ENCODE assay signal across 20 cellular contexts in the genomic region with DNA sequence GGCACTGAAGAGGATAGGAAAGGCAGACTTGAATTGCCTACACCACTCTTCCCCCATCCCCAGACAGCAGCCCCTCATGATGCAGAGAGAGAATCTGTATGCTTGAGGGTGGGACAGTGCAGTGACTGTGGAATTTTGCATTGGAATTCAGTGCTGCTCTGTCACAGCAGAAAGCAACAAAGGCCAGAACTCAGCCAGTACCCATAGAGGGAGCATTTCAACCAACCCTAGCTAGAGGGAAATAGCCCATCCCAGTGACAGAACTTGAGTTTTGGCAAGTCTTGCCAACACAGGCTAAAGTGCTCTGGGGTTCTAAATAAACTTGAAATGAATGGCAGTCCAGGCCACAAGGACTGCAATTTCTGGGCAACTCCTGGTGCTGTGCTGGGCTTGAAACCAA.
DNase-seq lines count a peak whose midpoint lies in the region; ATAC-seq and TF ChIP-seq lines count a peak whose summit lies in the region.
"Had no signal": no experiment of that assay in that cellular context is flagged by ENCODE, and none has a peak within 500 bp of the region (broad histone marks: within the 10 kb centered on the region; RNA-seq: fewer than 3 reads in every experiment).

No MANE protein-coding gene starts in this region.

- TF ChIP-seq POLR2A in lower leg skin (IDR thresholded peaks at IDR 0.05), result no peak

- no peaks in the 10 kb centered on the region; the same call in 1 of the 2 replicates for H3K4me1 ChIP-seq in HEK293 (ENCODE audit: control insufficient read depth, insufficient read depth, low read length)

- no peaks in the 10 kb centered on the region for H3K36me3 ChIP-seq in HEK293 (ENCODE audit: control insufficient read depth in 2 of 2, insufficient read depth in 1 of 2, low read length in 2 of 2)
- H3K36me3 ChIP-seq: tibial artery had no signal

- H3K27ac ChIP-seq in HEK293 (ENCODE audit: extremely low read depth, low read depth, low read length), result no peak overlapping the region
- H3K27ac ChIP-seq: tibial artery had no signal

- no peak overlapping the region for H3K4me3 ChIP-seq in AG10803 (ENCODE audit: low read length)
- H3K4me3 ChIP-seq in HEK293 (ENCODE audit: low read depth, low read length), result no peak overlapping the region
- no peak overlapping the region for H3K4me3 ChIP-seq in choroid plexus epithelial cell (ENCODE audit: low read depth, low read length)
- H3K4me3 ChIP-seq in lower leg skin (ENCODE audit: low read depth, poor library complexity, severe bottlenecking), result no peak overlapping the region
- H3K4me3 ChIP-seq: tibial artery had no signal

- intact Hi-C loops in lower leg skin (cut with DNase I; ENCODE audit: low total_unique reads), result no loop called here

- POLR2A ChIA-PET in HEK293 (lab: Yijun Ruan, JAX), result no interaction called here

- H3K9me3 ChIP-seq in HEK293 (ENCODE audit: control insufficient read depth, insufficient read depth, low read depth, low read length), result no peaks in the 10 kb centered on the region
- H3K9me3 ChIP-seq: tibial artery had no signal

- ATAC-seq in GM18861 (IDR thresholded peaks at IDR 0.05; ENCODE audit: unreplicated experiment), result no peak
- ATAC-seq: activated CD8-positive, alpha-beta T cell treated with anti-CD3 and anti-CD28 coated beads for 36 hours; naive thymus-derived CD4-positive, alpha-beta T cell had no signal

- CTCF ChIA-PET in HEK293 (lab: Yijun Ruan, JAX), result interaction anchor here (0.6 to 1.4 kb wide), 2 partner anchors 11 to 41 kb away, joined by 3 to 4 read pairs; no protein-coding TSS in a partner anchor

- TF ChIP-seq CTCF in AG10803 (conservative IDR thresholded peaks at IDR 0.05; ENCODE audit: low read length) (peak; percentile 23; the same call in 1 of the 2 replicates), HEK293 (tag by site-specific recombination; IDR thresholded peaks at IDR 0.05) (0 out of 2 replicates have a peak, but pooled peaks have one; percentile 26), choroid plexus epithelial cell (conservative IDR thresholded peaks at IDR 0.05; ENCODE audit: low read depth, low read length) (peak; percentile 42), GM10266 (IDR thresholded peaks at IDR 0.05; ENCODE audit: control insufficient read depth, insufficient read depth, low read depth, missing control alignments) (no peak), lower leg skin (IDR thresholded peaks at IDR 0.05) (no peak)

- DNase-seq in AG10803 (ENCODE audit: low read depth) (peak; percentile 11), choroid plexus epithelial cell (ENCODE audit: low read depth) (peak; percentile 22), islet precursor cell (peak; percentile 66), GM10266 (ENCODE audit: extremely low spot score) (no peak), lower leg skin (ENCODE audit: low spot score in 2 of 2) (no peak), HuH-7 (ENCODE audit: low spot score) (no peak)
- DNase-seq: activated B cell treated with CpG ODN at 0.5 μM for 24 hours; activated CD8-positive, alpha-beta T cell treated with anti-CD3 and anti-CD28 coated beads for 36 hours; activated T-cell treated with anti-CD3 and anti-CD28 coated beads, Interleukin-2, amount 50 U/mL, for 24 hours; CD8-positive, alpha-beta memory T cell; DMS79; erythroblast; GOT3; naive thymus-derived CD4-positive, alpha-beta T cell; NCI-H774; stimulated activated CD4-positive, alpha-beta T cell treated with anti-CD3 and anti-CD28 coated beads, Interleukin-1b, Interleukin-23, amount 100 ng/mL, for 48 hours; stimulated activated naive CD4-positive, alpha-beta T cell treated with Interleukin-2 at 50 U/mL for 16 hours; tibial artery had no signal

TF ChIP-seq in HEK293, 187 proteins besides CTCF, POLR2A, EP300 and RAD21:
- TF ChIP-seq ATF2 (tag by site-specific recombination; IDR thresholded peaks at IDR 0.05; ENCODE audit: low read depth) (no peak), ZNF274 (IDR thresholded peaks at IDR 0.05; ENCODE audit: low read length) (no peak), ZNF274 (tag by site-specific recombination; IDR thresholded peaks at IDR 0.05; ENCODE audit: borderline replicate concordance) (no peak), ZNF513 (tag by site-specific recombination; IDR thresholded peaks at IDR 0.05) (no peak), ZNF354C (tag by site-specific recombination; IDR thresholded peaks at IDR 0.05; ENCODE audit: borderline replicate concordance, low read depth) (no peak), ZNF585B (tag by site-specific recombination; IDR thresholded peaks at IDR 0.05) (no peak), ZNF302 (tag by site-specific recombination; IDR thresholded peaks at IDR 0.05; ENCODE audit: low read depth) (no peak), KLF7 (tag by site-specific recombination; IDR thresholded peaks at IDR 0.05; ENCODE audit: borderline replicate concordance) (no peak), GLI2 (tag by site-specific recombination; IDR thresholded peaks at IDR 0.05; ENCODE audit: borderline replicate concordance, low read depth) (no peak), ZBTB26 (tag by site-specific recombination; optimal IDR thresholded peaks at IDR 0.05) (no peak), ZNF266 (tag by site-specific recombination; IDR thresholded peaks at IDR 0.05; ENCODE audit: low read depth) (no peak)
- TF ChIP-seq, protein P1, sequence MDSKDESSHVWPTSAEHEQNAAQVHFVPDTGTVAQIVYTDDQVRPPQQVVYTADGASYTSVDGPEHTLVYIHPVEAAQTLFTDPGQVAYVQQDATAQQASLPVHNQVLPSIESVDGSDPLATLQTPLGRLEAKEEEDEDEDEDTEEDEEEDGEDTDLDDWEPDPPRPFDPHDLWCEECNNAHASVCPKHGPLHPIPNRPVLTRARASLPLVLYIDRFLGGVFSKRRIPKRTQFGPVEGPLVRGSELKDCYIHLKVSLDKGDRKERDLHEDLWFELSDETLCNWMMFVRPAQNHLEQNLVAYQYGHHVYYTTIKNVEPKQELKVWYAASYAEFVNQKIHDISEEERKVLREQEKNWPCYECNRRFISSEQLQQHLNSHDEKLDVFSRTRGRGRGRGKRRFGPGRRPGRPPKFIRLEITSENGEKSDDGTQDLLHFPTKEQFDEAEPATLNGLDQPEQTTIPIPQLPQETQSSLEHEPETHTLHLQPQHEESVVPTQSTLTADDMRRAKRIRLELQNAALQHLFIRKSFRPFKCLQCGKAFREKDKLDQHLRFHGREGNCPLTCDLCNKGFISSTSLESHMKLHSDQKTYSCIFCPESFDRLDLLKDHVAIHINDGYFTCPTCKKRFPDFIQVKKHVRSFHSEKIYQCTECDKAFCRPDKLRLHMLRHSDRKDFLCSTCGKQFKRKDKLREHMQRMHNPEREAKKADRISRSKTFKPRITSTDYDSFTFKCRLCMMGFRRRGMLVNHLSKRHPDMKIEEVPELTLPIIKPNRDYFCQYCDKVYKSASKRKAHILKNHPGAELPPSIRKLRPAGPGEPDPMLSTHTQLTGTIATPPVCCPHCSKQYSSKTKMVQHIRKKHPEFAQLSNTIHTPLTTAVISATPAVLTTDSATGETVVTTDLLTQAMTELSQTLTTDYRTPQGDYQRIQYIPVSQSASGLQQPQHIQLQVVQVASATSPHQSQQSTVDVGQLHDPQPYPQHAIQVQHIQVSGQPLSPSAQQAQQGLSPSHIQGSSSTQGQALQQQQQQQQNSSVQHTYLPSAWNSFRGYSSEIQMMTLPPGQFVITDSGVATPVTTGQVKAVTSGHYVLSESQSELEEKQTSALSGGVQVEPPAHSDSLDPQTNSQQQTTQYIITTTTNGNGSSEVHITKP (tag by site-specific recombination; IDR thresholded peaks at IDR 0.05), result no peak
- TF ChIP-seq, protein P2, sequence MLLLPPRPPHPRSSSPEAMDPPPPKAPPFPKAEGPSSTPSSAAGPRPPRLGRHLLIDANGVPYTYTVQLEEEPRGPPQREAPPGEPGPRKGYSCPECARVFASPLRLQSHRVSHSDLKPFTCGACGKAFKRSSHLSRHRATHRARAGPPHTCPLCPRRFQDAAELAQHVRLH (tag by site-specific recombination; IDR thresholded peaks at IDR 0.05), result no peak

Comparison
In these comparisons a context has a peak if more than half of its experiments do, and no peak if none do; other contexts are left out.
1. DNase-seq: peak in AG10803 (single experiment), choroid plexus epithelial cell (single experiment) and islet precursor cell (single experiment); none in GM10266 (single experiment), lower leg skin (0 of 2) and HuH-7 (single experiment).
2. CTCF ChIP-seq: peak in AG10803 (single experiment), HEK293 (single experiment) and choroid plexus epithelial cell (single experiment); none in GM10266 (single experiment) and lower leg skin (0 of 3).